ENCODE assay signal across 1 cellular context in genomic region chrX:13001961-13002671, GRCh38.
TF ChIP-seq lines count a peak whose summit lies in the region.

No MANE protein-coding gene starts in this region.

TF ChIP-seq in SK-N-SH treated with all-trans-retinoic acid at 6 μM for 48 hours, 23 proteins besides CTCF, POLR2A, EP300 and RAD21 (continued from another document):
- no peak for TF ChIP-seq ZNF8 (CRISPR knock-in tag; IDR thresholded peaks at IDR 0.05)
- TF ChIP-seq ZNF70 (CRISPR knock-in tag; IDR thresholded peaks at IDR 0.05) = no peak
- no peak for TF ChIP-seq GLIS3 (CRISPR knock-in tag; IDR thresholded peaks at IDR 0.05)
- no peak for TF ChIP-seq CSRNP3 (CRISPR knock-in tag; IDR thresholded peaks at IDR 0.05)
- no peak for TF ChIP-seq TOX (CRISPR knock-in tag; IDR thresholded peaks at IDR 0.05; ENCODE audit: borderline replicate concordance)
- no peak for TF ChIP-seq POU6F1 (CRISPR knock-in tag; IDR thresholded peaks at IDR 0.05; ENCODE audit: borderline replicate concordance, low read depth)
- no peak for TF ChIP-seq PPARA (CRISPR knock-in tag; IDR thresholded peaks at IDR 0.05; ENCODE audit: borderline replicate concordance)
- TF ChIP-seq ISL1 (CRISPR knock-in tag; IDR thresholded peaks at IDR 0.05) = no peak
